ENCODE assay signal across 9 cellular contexts in the genomic region with DNA sequence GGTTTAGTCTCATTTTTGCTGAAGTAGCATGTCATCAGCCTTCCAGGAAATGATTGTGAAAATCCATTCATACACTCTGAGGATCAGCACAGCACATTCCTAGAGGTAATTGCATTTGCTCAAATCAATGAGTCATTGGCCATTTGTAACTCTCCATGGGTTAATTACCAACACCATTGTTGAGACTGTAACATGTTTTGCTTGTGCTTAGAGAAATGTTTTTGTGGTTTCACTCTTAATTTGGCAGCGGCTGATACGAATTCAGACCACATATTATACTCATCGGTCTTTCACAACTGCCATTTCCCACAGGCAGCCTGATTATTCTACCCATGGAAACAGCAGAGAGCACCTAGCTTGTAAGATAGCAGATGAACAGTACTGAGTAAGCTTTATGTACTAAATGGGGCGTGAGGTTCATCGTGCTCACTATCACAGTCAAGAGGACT.
DNase-seq lines count a peak whose midpoint lies in the region; ATAC-seq and TF ChIP-seq lines count a peak whose summit lies in the region.
"Had no signal": no experiment of that assay in that cellular context is flagged by ENCODE, and none has a peak within 500 bp of the region (broad histone marks: within the 10 kb centered on the region; RNA-seq: fewer than 3 reads in every experiment).

No MANE protein-coding gene starts in this region.

- no peak overlapping the region for H3K14ac ChIP-seq in neuronal stem cell (ENCODE audit: low read length)

- H3K4me2 ChIP-seq in mammary epithelial cell (ENCODE audit: insufficient read depth, low read depth, low read length): peak overlapping the region; percentile 7
- no peak overlapping the region for H3K4me2 ChIP-seq in neuronal stem cell (ENCODE audit: insufficient read depth, low read length, poor library complexity, severe bottlenecking)

- in situ Hi-C loops in mammary epithelial cell (cut with MboI; ENCODE audit: low sequenced_read_pairs in 2 of 2): loop anchor here (5.0 to 25.0 kb wide), 3 partner anchors 114 to 456 kb away; a partner anchor contains a TSS

- H3K4me1 ChIP-seq in mammary epithelial cell (ENCODE audit: insufficient read depth, low read length) (peaks cover 8% of the 10 kb centered on the region), neuronal stem cell (ENCODE audit: control insufficient read depth in 2 of 2, insufficient read depth in 1 of 2, low read depth in 1 of 2, low read length in 2 of 2) (no peaks in the 10 kb centered on the region)

- H3K79me1 ChIP-seq in neuronal stem cell (ENCODE audit: low read depth, low read length): no peaks in the 10 kb centered on the region

- H3K4ac ChIP-seq in neuronal stem cell (ENCODE audit: low read length): no peak overlapping the region

- H3K18ac ChIP-seq in neuronal stem cell (ENCODE audit: low read length): no peak overlapping the region

- H3K27ac ChIP-seq in mammary epithelial cell (ENCODE audit: insufficient read depth, low read depth, low read length) (no peak overlapping the region), neuronal stem cell (replicated peaks; ENCODE audit: low read length) (no peak overlapping the region)

- no peak overlapping the region for H2BK5ac ChIP-seq in neuronal stem cell (ENCODE audit: low read length)

- no TSS peak for BruUV-seq in mammary epithelial cell (replicated peaks; lab: Mats Ljungman, UMichigan)

- H3K36me3 ChIP-seq in mammary epithelial cell (ENCODE audit: insufficient read depth, low read length) (no peaks in the 10 kb centered on the region), neuronal stem cell (replicated peaks in 1 of 2; ENCODE audit: control insufficient read depth in 2 of 2, insufficient read depth in 2 of 2, low read length in 2 of 2) (no peaks in the 10 kb centered on the region)
- H3K36me3 ChIP-seq: BLaER1 treated with 17β-estradiol and CSF1 and Interleukin-3, amounts not matched to agents 10 nM and 100 nM had no signal

- 26% methylated on average over 5 of the region's 5 CpGs for WGBS in mammary epithelial cell (ENCODE audit: low coverage, missing lambda C conversion rate)
- no CpG with 5 or more reads among the region's 5 CpGs for WGBS in neuronal stem cell (ENCODE audit: extremely low coverage in 2 of 2, insufficient read length in 2 of 2, insufficient replicate concordance in 1 of 2), 2 donors

- H3K23ac ChIP-seq in neuronal stem cell (ENCODE audit: low read depth, low read length, poor library complexity): no peak overlapping the region

- H4K91ac ChIP-seq in neuronal stem cell (ENCODE audit: low read depth, low read length, poor library complexity): no peak overlapping the region

- H2AK5ac ChIP-seq in neuronal stem cell (ENCODE audit: low read depth, low read length): no peak overlapping the region

- no peak overlapping the region for H4K8ac ChIP-seq in neuronal stem cell (ENCODE audit: low read depth, low read length)

- no peak overlapping the region for H3K9ac ChIP-seq in mammary epithelial cell (ENCODE audit: insufficient read depth, low read length)
- no peak overlapping the region for H3K9ac ChIP-seq in neuronal stem cell (ENCODE audit: low read depth, low read length, poor library complexity)
- H3K9ac ChIP-seq: BLaER1 treated with 17β-estradiol and CSF1 and Interleukin-3, amounts not matched to agents 10 nM and 100 nM had no signal

- H2BK12ac ChIP-seq in neuronal stem cell (ENCODE audit: low read length): no peak overlapping the region

- H2BK15ac ChIP-seq in neuronal stem cell (ENCODE audit: low read length): no peak overlapping the region

- dilution Hi-C loops in mammary epithelial cell (cut with HindIII; ENCODE audit: low sequenced_read_pairs): no loop called here

- H3K27me3 ChIP-seq in mammary epithelial cell (ENCODE audit: insufficient read depth, low read length) (peaks cover 25% of the 10 kb centered on the region), neuronal stem cell (ENCODE audit: control insufficient read depth in 3 of 3, insufficient read depth in 3 of 3, low read depth in 1 of 3, low read length in 3 of 3) (no peaks in the 10 kb centered on the region)
- H3K27me3 ChIP-seq: BLaER1 treated with 17β-estradiol and CSF1 and Interleukin-3, amounts not matched to agents 10 nM and 100 nM had no signal

- H3K9me3 ChIP-seq in mammary epithelial cell (replicated peaks; ENCODE audit: insufficient read depth, low read length) (no peaks in the 10 kb centered on the region), neuronal stem cell (replicated peaks in 1 of 2; ENCODE audit: control insufficient read depth in 2 of 2, insufficient read depth in 1 of 2, low read depth in 1 of 2, low read length in 2 of 2) (peaks cover 1 to 4% of the 10 kb centered on the region in 2 donors)

- H3K4me3 ChIP-seq in mammary epithelial cell (replicated peaks in 1 of 3; ENCODE audit: insufficient read depth in 1 of 3, low read depth in 2 of 3, low read length in 3 of 3): no peak overlapping the region
- no peak overlapping the region for H3K4me3 ChIP-seq in neuronal stem cell (ENCODE audit: low read length in 2 of 2)
- H3K4me3 ChIP-seq: BLaER1 treated with 17β-estradiol and CSF1 and Interleukin-3, amounts not matched to agents 10 nM and 100 nM had no signal

- H2AFZ ChIP-seq in mammary epithelial cell (ENCODE audit: low read depth, low read length): no peak overlapping the region
- peak overlapping the region; percentile 38 for H2AFZ ChIP-seq in neuronal stem cell (ENCODE audit: low read length)

- ATAC-seq in GM19455 (IDR thresholded peaks at IDR 0.05; ENCODE audit: unreplicated experiment): no peak

- DNase-seq in NCI-H82 (lab: John Stamatoyannopoulos, UW) (peak; percentile 38), NCI-H82 treated with DMSO at 0.1 percent for 48 hours (lab: John Stamatoyannopoulos, UW; ENCODE audit: unreplicated experiment) (no peak), NCI-H146 (lab: John Stamatoyannopoulos, UW) (peak; percentile 71), mammary epithelial cell (peak; percentile 94), neuronal stem cell (ENCODE audit: low spot score) (no peak), NCI-H2171 treated with DMSO at 0.1 percent for 48 hours (lab: John Stamatoyannopoulos, UW) (no peak), GOT3 (lab: John Stamatoyannopoulos, UW) (no peak)

- H4K20me1 ChIP-seq in mammary epithelial cell (ENCODE audit: insufficient read depth, low read length): no peaks in the 10 kb centered on the region
- H4K20me1 ChIP-seq: BLaER1 treated with 17β-estradiol and CSF1 and Interleukin-3, amounts not matched to agents 10 nM and 100 nM had no signal

- no peak overlapping the region for H2BK120ac ChIP-seq in neuronal stem cell (ENCODE audit: low read depth, low read length)

- intact Hi-C loops in mammary epithelial cell (cut with micrococcal nuclease): loop anchor here (5.0 kb wide), 2 partner anchors 259 to 529 kb away; no protein-coding TSS in a partner anchor

- no peaks in the 10 kb centered on the region for H3K79me2 ChIP-seq in mammary epithelial cell (ENCODE audit: insufficient read depth, low read length)

- TF ChIP-seq CTCF in mammary epithelial cell (conservative IDR thresholded peaks at IDR 0.05 in 1 of 2, IDR thresholded peaks at IDR 0.05 in 1 of 2; ENCODE audit: extremely low read depth in 1 of 2, insufficient read depth in 1 of 2, low read depth in 1 of 2, low read length in 2 of 2): no peak

- CTCF ChIA-PET in mammary epithelial cell (lab: Charles Lee; ENCODE audit: low non-redundant PET): no interaction called here

Comparison
In these comparisons a context has a peak if more than half of its experiments do, and no peak if none do; other contexts are left out.
1. DNase-seq: peak in NCI-H82 (single experiment), NCI-H146 (single experiment) and mammary epithelial cell (single experiment); none in NCI-H82 treated with DMSO at 0.1 percent for 48 hours (single experiment), neuronal stem cell (single experiment), NCI-H2171 treated with DMSO at 0.1 percent for 48 hours (single experiment) and GOT3 (single experiment).